ENCODE assay signal across 8 cellular contexts in genomic region chr21:43866659-43867331, GRCh38. TPM values are rescaled to one million over a fixed set of nuclear protein-coding genes. Genes with fewer than 3 reads are reported as not detected.
DNase-seq lines count a peak whose midpoint lies in the region; FAIRE-seq and TF ChIP-seq lines count a peak whose summit lies in the region.

No MANE protein-coding gene starts in this region.

- no peak for TF ChIP-seq CTCF in OCI-LY1 (IDR thresholded peaks at IDR 0.05; ENCODE audit: low read length)
- TF ChIP-seq CTCF in kidney (IDR thresholded peaks at IDR 0.05; ENCODE audit: borderline replicate concordance, extremely low read depth, insufficient read depth): no peak

- H3K9me3 ChIP-seq in OCI-LY1 (ENCODE audit: low read length) (no peaks in the 10 kb centered on the region), adipocyte (ENCODE audit: control insufficient read depth, low read length) (no peaks in the 10 kb centered on the region), kidney (ENCODE audit: control insufficient read depth in 1 of 2, low read length in 2 of 2) (no peaks in the 10 kb centered on the region)

- H3K36me3 ChIP-seq in OCI-LY1 (ENCODE audit: insufficient read depth, low read length) (peaks cover 8% of the 10 kb centered on the region), adipocyte (ENCODE audit: control insufficient read depth, insufficient read depth, low read length, severe bottlenecking) (no peaks in the 10 kb centered on the region), kidney (ENCODE audit: control insufficient read depth in 1 of 2, insufficient read depth in 2 of 2, low read length in 2 of 2) (peaks cover 0 to 2% of the 10 kb centered on the region in 2 donors)

- H3K27ac ChIP-seq in OCI-LY1 (ENCODE audit: low read depth, low read length, poor library complexity, severe bottlenecking): peak overlapping the region; percentile 92
- peak overlapping the region; percentile 26 to 82 for H3K27ac ChIP-seq in kidney (ENCODE audit: low read depth in 2 of 2, low read length in 2 of 2)

- no peaks in the 10 kb centered on the region for H3K9me2 ChIP-seq in OCI-LY1 (ENCODE audit: low read depth, low read length)

- no peak overlapping the region for H2AFZ ChIP-seq in OCI-LY1 (ENCODE audit: low read length)

- H3K4me1 ChIP-seq in OCI-LY1 (ENCODE audit: insufficient read depth, low read length, severe bottlenecking): peaks cover 63% of the 10 kb centered on the region
- peaks cover 6% of the 10 kb centered on the region for H3K4me1 ChIP-seq in adipocyte (ENCODE audit: control insufficient read depth, insufficient read depth, low read length)
- peaks cover 8 to 19% of the 10 kb centered on the region in 2 donors for H3K4me1 ChIP-seq in kidney (ENCODE audit: control insufficient read depth in 1 of 2, insufficient read depth in 1 of 2, low read depth in 1 of 2, low read length in 2 of 2)

- H3K4me3 ChIP-seq in OCI-LY1 (ENCODE audit: low read depth, low read length, poor library complexity, severe bottlenecking) (peak overlapping the region; percentile 64), adipocyte (ENCODE audit: low read length) (peak overlapping the region; percentile 81), kidney (ENCODE audit: low read length in 2 of 2) (peak overlapping the region; percentile 34 to 57)

- intact Hi-C loops in kidney (cut with DNase I): no loop called here

- FAIRE-seq in kidney (lab: Jason Lieb, UNC): no peak
- FAIRE-seq in H54 (lab: Jason Lieb, UNC): no peak

- TF ChIP-seq POLR2A in GM15510 (IDR thresholded peaks at IDR 0.05; ENCODE audit: borderline replicate concordance, extremely low read depth, insufficient read length): peak; percentile 47
- no peak for TF ChIP-seq POLR2A in H54 (IDR thresholded peaks at IDR 0.05; ENCODE audit: low read depth, low read length)

- H3K27me3 ChIP-seq in OCI-LY1 (ENCODE audit: insufficient read depth, low read length) (no peaks in the 10 kb centered on the region), adipocyte (replicated peaks; ENCODE audit: control insufficient read depth, insufficient read depth, low read length) (peaks cover under 1% of the 10 kb centered on the region)

- no peaks in the 10 kb centered on the region for H4K20me1 ChIP-seq in OCI-LY1 (ENCODE audit: insufficient read depth, low read length)

- DNase-seq in adipocyte (ENCODE audit: low read depth) (no peak), kidney (no peak), NCI-H69 (lab: John Stamatoyannopoulos, UW) (no peak), H54 (ENCODE audit: insufficient read length, low spot score) (no peak), hypothalamus (lab: John Stamatoyannopoulos, UW) (no peak)
- peak; percentile 27 to 61 for DNase-seq in stimulated activated CD4-positive, alpha-beta T cell treated with anti-CD3 and anti-CD28 coated beads, Interleukin-4, amount 100 ng/mL, for 48 hours (ENCODE audit: low read depth in 2 of 2)

- H3K4me2 ChIP-seq in OCI-LY1 (ENCODE audit: low read length): peak overlapping the region; percentile 70

- peaks cover 16% of the 10 kb centered on the region; the same call in 1 of the 2 replicates for H3K79me2 ChIP-seq in OCI-LY1 (ENCODE audit: insufficient read depth, low read length)

- H3K9ac ChIP-seq in OCI-LY1 (ENCODE audit: low read length): peak overlapping the region; percentile 71
- H3K9ac ChIP-seq in adipocyte (ENCODE audit: low read length): peak overlapping the region; percentile 83
- H3K9ac ChIP-seq in kidney (ENCODE audit: low read length in 2 of 2): peak overlapping the region in 1 of 2 donors; percentile 73

- peaks cover 6% of the 10 kb centered on the region; the same call in 1 of the 2 replicates for H3F3A ChIP-seq in OCI-LY1 (ENCODE audit: insufficient read depth, low read length)

RNA-seq across cellular contexts. Expression of gene AGPAT3, which starts 1.8 kb away (rescaled TPM):
- total RNA-seq in kidney: 86.2 TPM
- 40.3 TPM for polyA plus RNA-seq in kidney (ENCODE audit: insufficient read depth, low read depth, low replicate concordance)

Comparison
In these comparisons a context has a peak if more than half of its experiments do, and no peak if none do; other contexts are left out.
1. DNase-seq: peak in stimulated activated CD4-positive, alpha-beta T cell treated with anti-CD3 and anti-CD28 coated beads, Interleukin-4, amount 100 ng/mL, for 48 hours (2 of 2); none in adipocyte (single experiment), kidney (single experiment), NCI-H69 (single experiment), H54 (single experiment) and hypothalamus (0 of 51).
2. Peak in every context shown above with its lines, with median percentiles within 50 percentile points of each other: H3K4me3 ChIP-seq.